Comparison of ENCODE assay signal across 8 cellular contexts in the genomic region with DNA sequence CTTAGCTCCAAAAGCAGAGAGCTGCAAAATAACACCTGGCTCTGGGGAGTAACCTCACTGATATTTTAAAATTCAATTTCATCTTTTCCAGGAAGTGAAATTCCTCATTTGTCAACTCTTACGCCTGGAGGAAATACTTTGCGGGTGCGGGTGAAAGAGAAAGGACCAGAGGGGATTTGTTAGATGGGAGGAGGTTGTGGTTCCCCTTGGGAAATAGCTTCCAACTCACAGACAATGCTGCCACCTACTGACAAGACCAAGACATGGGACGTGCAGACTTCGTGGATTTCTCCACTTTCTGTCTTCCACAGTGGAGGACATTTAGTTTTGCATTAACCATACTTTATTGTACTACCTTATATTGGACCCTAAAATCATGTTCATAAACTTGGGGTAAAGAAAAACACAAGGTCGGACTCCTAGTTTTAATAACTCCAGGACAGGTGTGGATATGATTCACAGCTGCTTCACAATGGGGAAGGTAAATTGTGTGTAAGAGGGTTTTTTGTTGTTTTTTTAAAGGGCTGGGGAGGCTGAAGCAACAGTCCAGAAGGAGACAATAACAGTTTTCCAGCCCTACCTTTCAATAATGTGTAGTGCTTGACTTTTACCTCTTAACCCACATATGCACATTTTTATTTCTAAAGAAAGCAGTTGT. TPM values are rescaled to one million over a fixed set of nuclear protein-coding genes. Genes with fewer than 3 reads are reported as not detected.
DNase-seq lines count a peak whose midpoint lies in the region; ATAC-seq and TF ChIP-seq lines count a peak whose summit lies in the region.

No MANE protein-coding gene starts in this region.

- H3K27me3 ChIP-seq in BE2C (no peaks in the 10 kb centered on the region), MM.1S (replicated peaks; ENCODE audit: insufficient read depth, low read length) (no peaks in the 10 kb centered on the region), foreskin keratinocyte (no peaks in the 10 kb centered on the region), osteoblast (ENCODE audit: insufficient read depth, low read length) (no peaks in the 10 kb centered on the region), vagina (no peaks in the 10 kb centered on the region)

- no peak overlapping the region for H2AFZ ChIP-seq in MM.1S (ENCODE audit: low read length)
- no peak overlapping the region for H2AFZ ChIP-seq in osteoblast (ENCODE audit: low read length)

- peak overlapping the region; percentile 58; the same call in 1 of the 2 replicates for H3K4me2 ChIP-seq in MM.1S (ENCODE audit: low read depth, low read length)
- H3K4me2 ChIP-seq in osteoblast (ENCODE audit: insufficient read depth, low read length) = peak overlapping the region; percentile 73

- H3K36me3 ChIP-seq in BE2C = no peaks in the 10 kb centered on the region
- no peaks in the 10 kb centered on the region; the same call in 1 of the 2 replicates for H3K36me3 ChIP-seq in MM.1S (replicated peaks; ENCODE audit: insufficient read depth, low read length)
- H3K36me3 ChIP-seq in osteoblast (ENCODE audit: insufficient read depth, low read length) = peaks cover 18% of the 10 kb centered on the region
- no peaks in the 10 kb centered on the region for H3K36me3 ChIP-seq in vagina

- H3K9me3 ChIP-seq in BE2C (no peaks in the 10 kb centered on the region), MM.1S (replicated peaks; ENCODE audit: insufficient read depth, low read length) (no peaks in the 10 kb centered on the region), osteoblast (ENCODE audit: low read depth, low read length) (no peaks in the 10 kb centered on the region), vagina (no peaks in the 10 kb centered on the region)

- no peaks in the 10 kb centered on the region for H3K4me1 ChIP-seq in BE2C
- peaks cover 38% of the 10 kb centered on the region for H3K4me1 ChIP-seq in MM.1S (ENCODE audit: low read length)
- peaks cover 15% of the 10 kb centered on the region for H3K4me1 ChIP-seq in foreskin keratinocyte
- peaks cover 55% of the 10 kb centered on the region for H3K4me1 ChIP-seq in osteoblast (ENCODE audit: insufficient read depth, low read length)
- peaks cover 11% of the 10 kb centered on the region for H3K4me1 ChIP-seq in vagina

- ATAC-seq in foreskin keratinocyte = peak; percentile 72

- H3K9me2 ChIP-seq in MM.1S (replicated peaks; ENCODE audit: insufficient read depth, low read length) = no peaks in the 10 kb centered on the region

- H4K20me1 ChIP-seq in MM.1S (ENCODE audit: insufficient read depth, low read length) (peaks cover 42% of the 10 kb centered on the region), osteoblast (ENCODE audit: insufficient read depth, low read length) (peaks cover 29% of the 10 kb centered on the region)

- DNase-seq in BE2C = peak; percentile 76
- peak; percentile 81 for DNase-seq in GM20000 (ENCODE audit: low spot score)
- DNase-seq in MM.1S = peak; percentile 79
- DNase-seq in SHP77 treated with DMSO at 0.1 percent for 48 hours (lab: John Stamatoyannopoulos, UW) = peak; percentile 22
- peak; percentile 17 for DNase-seq in activated effector memory CD4-positive, alpha-beta T cell treated with Interleukin-2 at 50 U/mL for 16 hours
- DNase-seq in foreskin keratinocyte = peak in 1 of 2 donors; percentile 76
- peak; percentile 85 for DNase-seq in osteoblast (ENCODE audit: insufficient read length, low spot score, missing footprints)
- no peak for DNase-seq in vagina (ENCODE audit: extremely low spot score in 2 of 2)

- H3F3A ChIP-seq in MM.1S (ENCODE audit: insufficient read depth, low read length) = peaks cover 18% of the 10 kb centered on the region

- H3K27ac ChIP-seq in MM.1S (ENCODE audit: low read length) (no peak overlapping the region), foreskin keratinocyte (no peak overlapping the region), osteoblast (ENCODE audit: low read depth, low read length) (peak overlapping the region; percentile 82), vagina (no peak overlapping the region)

- peaks cover 95% of the 10 kb centered on the region for H3K79me2 ChIP-seq in MM.1S (ENCODE audit: low read length)
- H3K79me2 ChIP-seq in osteoblast (ENCODE audit: insufficient read depth, low read length) = peaks cover 97% of the 10 kb centered on the region

- H3K4me3 ChIP-seq in BE2C (ENCODE audit: low read depth, low read length) (peak overlapping the region; percentile 25; the same call in 1 of the 2 replicates), MM.1S (ENCODE audit: low read length) (no peak overlapping the region), osteoblast (ENCODE audit: insufficient read depth, low read length) (peak overlapping the region; percentile 20), vagina (no peak overlapping the region)

- H3K9ac ChIP-seq in MM.1S (ENCODE audit: low read length) = no peak overlapping the region

- TF ChIP-seq CTCF in BE2C (IDR thresholded peaks at IDR 0.05; ENCODE audit: low read depth, low read length) = peak; percentile 98
- peak; percentile 66 for TF ChIP-seq CTCF in GM20000 (IDR thresholded peaks at IDR 0.05; ENCODE audit: extremely low read depth, missing control alignments)
- peak; percentile 89 for TF ChIP-seq CTCF in MM.1S (IDR thresholded peaks at IDR 0.05; ENCODE audit: low read length)
- peak; percentile 93 for TF ChIP-seq CTCF in foreskin keratinocyte (conservative IDR thresholded peaks at IDR 0.05)
- TF ChIP-seq CTCF in osteoblast (IDR thresholded peaks at IDR 0.05; ENCODE audit: extremely low read depth, low read depth, low read length) = peak; percentile 93
- peak; percentile 81 to 92 (median 82) for TF ChIP-seq CTCF in vagina (IDR thresholded peaks at IDR 0.05)

- intact Hi-C loops in vagina (cut with DNase I) = loop anchor here (10.0 kb wide), 1 partner anchor 469 kb away; no protein-coding TSS in a partner anchor

- no peak for TF ChIP-seq POLR2A in vagina (IDR thresholded peaks at IDR 0.05)

RNA-seq across cellular contexts. Expression of a gene that starts 10.8 kb away (rescaled TPM):
- 51.2 TPM for polyA plus RNA-seq in BE2C (2012; ENCODE audit: insufficient read depth, insufficient read length, low read depth)
- total RNA-seq in foreskin keratinocyte (5.3 and 5.9 TPM in 2 replicates), osteoblast (9.8 and 10.3 TPM in 2 replicates), vagina (15.2 TPM)
- polyA plus RNA-seq in foreskin keratinocyte = 1.5 and 2.0 TPM in 2 replicates

RNA-seq across cellular contexts. Expression of a gene that starts 45.5 kb away (rescaled TPM):
- polyA plus RNA-seq in BE2C (2012; ENCODE audit: insufficient read depth, insufficient read length, low read depth) = 0.88 TPM
- total RNA-seq in foreskin keratinocyte (19.9 and 23.8 TPM in 2 replicates), osteoblast (59.0 and 71.0 TPM in 2 replicates), vagina (7.6 TPM)
- 19.2 and 23.6 TPM in 2 replicates for polyA plus RNA-seq in foreskin keratinocyte

Comparison
In these comparisons a context has a peak if more than half of its experiments do, and no peak if none do; other contexts are left out.
1. DNase-seq: peak in BE2C (single experiment), GM20000 (single experiment), MM.1S (single experiment), SHP77 treated with DMSO at 0.1 percent for 48 hours (single experiment), activated effector memory CD4-positive, alpha-beta T cell treated with Interleukin-2 at 50 U/mL for 16 hours (single experiment) and osteoblast (single experiment); none in vagina (0 of 2).
2. H3K4me3 ChIP-seq: peak in BE2C (single experiment) and osteoblast (single experiment); none in MM.1S (single experiment) and vagina (0 of 2).
3. Peak in every context shown above with its lines, with median percentiles within 50 percentile points of each other: CTCF ChIP-seq.